ENCODE assay signal across 2 cellular contexts in the genomic region with DNA sequence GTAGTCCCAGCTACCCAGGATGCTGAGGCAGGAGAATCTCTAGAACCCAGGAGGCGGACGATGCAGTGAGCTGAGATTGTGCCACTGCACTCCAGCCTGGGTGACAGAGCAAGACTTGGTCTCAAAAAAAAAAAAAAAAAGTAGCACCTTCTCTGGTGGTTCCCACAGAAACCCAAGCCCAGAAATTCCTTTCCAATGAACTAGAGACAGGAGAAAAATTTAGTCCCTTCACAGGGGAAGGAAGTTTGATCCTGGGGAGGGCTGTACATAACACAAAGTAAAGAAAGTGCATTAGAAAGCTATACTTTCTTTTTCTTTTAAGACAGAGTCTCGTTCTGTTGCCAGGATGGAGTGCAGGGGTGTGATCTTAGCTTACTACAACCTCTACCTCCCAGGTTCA.
TF ChIP-seq lines count a peak whose summit lies in the region.

No MANE protein-coding gene starts in this region.

TF ChIP-seq in SK-N-SH, 30 proteins besides CTCF, POLR2A, EP300 and RAD21 (continued from another document):
- TF ChIP-seq REST (IDR thresholded peaks at IDR 0.05; ENCODE audit: low read depth, low read length) (no peak), MXI1 (IDR thresholded peaks at IDR 0.05; ENCODE audit: low read depth, low read length) (no peak), GABPA (IDR thresholded peaks at IDR 0.05; ENCODE audit: low read depth) (no peak), TCF12 (IDR thresholded peaks at IDR 0.05) (no peak), USF1 (IDR thresholded peaks at IDR 0.05; ENCODE audit: borderline replicate concordance, low read depth) (no peak), JUND (IDR thresholded peaks at IDR 0.05) (no peak), FOXM1 (IDR thresholded peaks at IDR 0.05; ENCODE audit: low read depth) (no peak)
- TF ChIP-seq, protein P1, sequence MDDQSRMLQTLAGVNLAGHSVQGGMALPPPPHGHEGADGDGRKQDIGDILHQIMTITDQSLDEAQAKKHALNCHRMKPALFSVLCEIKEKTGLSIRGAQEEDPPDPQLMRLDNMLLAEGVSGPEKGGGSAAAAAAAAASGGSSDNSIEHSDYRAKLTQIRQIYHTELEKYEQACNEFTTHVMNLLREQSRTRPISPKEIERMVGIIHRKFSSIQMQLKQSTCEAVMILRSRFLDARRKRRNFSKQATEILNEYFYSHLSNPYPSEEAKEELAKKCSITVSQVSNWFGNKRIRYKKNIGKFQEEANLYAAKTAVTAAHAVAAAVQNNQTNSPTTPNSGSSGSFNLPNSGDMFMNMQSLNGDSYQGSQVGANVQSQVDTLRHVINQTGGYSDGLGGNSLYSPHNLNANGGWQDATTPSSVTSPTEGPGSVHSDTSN (IDR thresholded peaks at IDR 0.05) = no peak

TF ChIP-seq in SK-N-SH treated with all-trans-retinoic acid at 6 μM for 48 hours, 23 proteins besides CTCF, POLR2A, EP300 and RAD21 (continued from another document):
- TF ChIP-seq TSHZ2 (CRISPR knock-in tag; IDR thresholded peaks at IDR 0.05) = no peak
- no peak for TF ChIP-seq SNAI2 (CRISPR knock-in tag; IDR thresholded peaks at IDR 0.05)
- no peak for TF ChIP-seq RARB (CRISPR knock-in tag; IDR thresholded peaks at IDR 0.05)
- no peak for TF ChIP-seq ARNTL (CRISPR knock-in tag; IDR thresholded peaks at IDR 0.05; ENCODE audit: borderline replicate concordance, low read depth)
TF ChIP-seq in SK-N-SH treated with all-trans-retinoic acid at 6 μM for 48 hours: peak in this region for 0.
